In genomic region chr2:76197842-76198448, GRCh38 we compare ENCODE assay signal across 8 cellular contexts.
DNase-seq lines count a peak whose midpoint lies in the region; ATAC-seq, FAIRE-seq and TF ChIP-seq lines count a peak whose summit lies in the region.

No MANE protein-coding gene starts in this region.

- FAIRE-seq in endometrium (lab: Jason Lieb, UNC) = peak; percentile 67

- H3K27ac ChIP-seq in SU-DHL-6 (ENCODE audit: low read depth, low read length) = no peak overlapping the region
- no peak overlapping the region for H3K27ac ChIP-seq in naive thymus-derived CD4-positive, alpha-beta T cell (ENCODE audit: low read depth, low read length)

- H3F3A ChIP-seq in SU-DHL-6 (ENCODE audit: insufficient read depth) = no peaks in the 10 kb centered on the region

- H3K4me3 Mint-ChIP-seq in naive thymus-derived CD4-positive, alpha-beta T cell = no peak overlapping the region

- intact Hi-C loops in naive thymus-derived CD4-positive, alpha-beta T cell (cut with micrococcal nuclease) = loop anchor here in 1 of 2 donors (1.0 kb wide), 1 partner anchor 401 kb away; no protein-coding TSS in a partner anchor

- H3K36me3 Mint-ChIP-seq in naive thymus-derived CD4-positive, alpha-beta T cell = no peaks in the 10 kb centered on the region

- H3K79me2 ChIP-seq in SU-DHL-6 (ENCODE audit: insufficient read depth, low read length) = no peaks in the 10 kb centered on the region

- ATAC-seq in GM19043 (IDR thresholded peaks at IDR 0.05; ENCODE audit: low read depth, unreplicated experiment) (peak; percentile 64), HG03135 (IDR thresholded peaks at IDR 0.05; ENCODE audit: unreplicated experiment) (no peak), HG03460 (IDR thresholded peaks at IDR 0.05; ENCODE audit: unreplicated experiment) (no peak)
- no peak for ATAC-seq in naive thymus-derived CD4-positive, alpha-beta T cell

- H3K9me3 Mint-ChIP-seq in naive thymus-derived CD4-positive, alpha-beta T cell = peaks cover 0 to 5% (median 0%) of the 10 kb centered on the region in 11 donors

- no peak overlapping the region for H3K4me3 ChIP-seq in Jurkat, Clone E6-1 (ENCODE audit: low read length)
- H3K4me3 ChIP-seq in SU-DHL-6 (ENCODE audit: insufficient read depth, low read length, poor library complexity, severe bottlenecking) = no peak overlapping the region
- no peak overlapping the region for H3K4me3 ChIP-seq in naive thymus-derived CD4-positive, alpha-beta T cell (ENCODE audit: low read length)

- POLR2A ChIA-PET in naive thymus-derived CD4-positive, alpha-beta T cell (lab: Charles Lee) = no interaction called here

- no peak overlapping the region for H3K4me2 ChIP-seq in SU-DHL-6 (ENCODE audit: low read depth, low read length, poor library complexity, severe bottlenecking)

- peak; percentile 88 for DNase-seq in DMS53 (lab: John Stamatoyannopoulos, UW)
- DNase-seq in Jurkat, Clone E6-1 (ENCODE audit: low read depth, low spot score) = peak; percentile 77
- DNase-seq in naive thymus-derived CD4-positive, alpha-beta T cell = peak in 6 of 9 donors; percentile 1 to 25 (median 5)

- TF ChIP-seq CTCF in SU-DHL-6 (IDR thresholded peaks at IDR 0.05; ENCODE audit: insufficient read depth, low read length, poor library complexity, severe bottlenecking) = peak; percentile 65

- CTCF ChIA-PET in naive thymus-derived CD4-positive, alpha-beta T cell (lab: Charles Lee) = interaction anchor here (0.7 kb wide), 1 partner anchor 228 kb away, joined by 3 read pairs; no protein-coding TSS in a partner anchor

- H3K27ac Mint-ChIP-seq in naive thymus-derived CD4-positive, alpha-beta T cell = no peak overlapping the region

- no peaks in the 10 kb centered on the region for H3K4me1 Mint-ChIP-seq in naive thymus-derived CD4-positive, alpha-beta T cell

- no peak overlapping the region for H3K9ac ChIP-seq in SU-DHL-6 (ENCODE audit: low read length)

- no peaks in the 10 kb centered on the region for H3K36me3 ChIP-seq in SU-DHL-6 (ENCODE audit: low read length)
- H3K36me3 ChIP-seq in naive thymus-derived CD4-positive, alpha-beta T cell (ENCODE audit: control insufficient read depth in 2 of 3, insufficient read depth in 3 of 3, low read length in 3 of 3) = no peaks in the 10 kb centered on the region

- H3K9me3 ChIP-seq in SU-DHL-6 (ENCODE audit: insufficient read depth, low read length) = no peaks in the 10 kb centered on the region
- no peaks in the 10 kb centered on the region for H3K9me3 ChIP-seq in naive thymus-derived CD4-positive, alpha-beta T cell (ENCODE audit: control insufficient read depth in 2 of 3, low read length in 3 of 3)

- no peaks in the 10 kb centered on the region for H3K9me2 ChIP-seq in SU-DHL-6 (replicated peaks; ENCODE audit: insufficient read depth, low read length)

- no peak overlapping the region for H2AFZ ChIP-seq in SU-DHL-6 (ENCODE audit: low read depth, low read length, severe bottlenecking)

- no peaks in the 10 kb centered on the region for H4K20me1 ChIP-seq in SU-DHL-6 (ENCODE audit: low read depth, low read length)

- no peaks in the 10 kb centered on the region for H3K27me3 ChIP-seq in SU-DHL-6 (ENCODE audit: low read length)
- H3K27me3 ChIP-seq in naive thymus-derived CD4-positive, alpha-beta T cell (ENCODE audit: control insufficient read depth in 2 of 2, insufficient read depth in 2 of 2, low read length in 2 of 2) = no peaks in the 10 kb centered on the region

- H3K27me3 Mint-ChIP-seq in naive thymus-derived CD4-positive, alpha-beta T cell = no peaks in the 10 kb centered on the region

- H3K4me1 ChIP-seq in naive thymus-derived CD4-positive, alpha-beta T cell (ENCODE audit: control insufficient read depth in 2 of 2, insufficient read depth in 2 of 2, low read length in 2 of 2) = no peaks in the 10 kb centered on the region

Comparison
In these comparisons a context has a peak if more than half of its experiments do, and no peak if none do; other contexts are left out.
1. DNase-seq: peak in every context shown above with its lines; median percentile 88 in DMS53; 77 in Jurkat, Clone E6-1; 5 in naive thymus-derived CD4-positive, alpha-beta T cell.